Comparison of ENCODE assay signal across 2 cellular contexts in the genomic region with DNA sequence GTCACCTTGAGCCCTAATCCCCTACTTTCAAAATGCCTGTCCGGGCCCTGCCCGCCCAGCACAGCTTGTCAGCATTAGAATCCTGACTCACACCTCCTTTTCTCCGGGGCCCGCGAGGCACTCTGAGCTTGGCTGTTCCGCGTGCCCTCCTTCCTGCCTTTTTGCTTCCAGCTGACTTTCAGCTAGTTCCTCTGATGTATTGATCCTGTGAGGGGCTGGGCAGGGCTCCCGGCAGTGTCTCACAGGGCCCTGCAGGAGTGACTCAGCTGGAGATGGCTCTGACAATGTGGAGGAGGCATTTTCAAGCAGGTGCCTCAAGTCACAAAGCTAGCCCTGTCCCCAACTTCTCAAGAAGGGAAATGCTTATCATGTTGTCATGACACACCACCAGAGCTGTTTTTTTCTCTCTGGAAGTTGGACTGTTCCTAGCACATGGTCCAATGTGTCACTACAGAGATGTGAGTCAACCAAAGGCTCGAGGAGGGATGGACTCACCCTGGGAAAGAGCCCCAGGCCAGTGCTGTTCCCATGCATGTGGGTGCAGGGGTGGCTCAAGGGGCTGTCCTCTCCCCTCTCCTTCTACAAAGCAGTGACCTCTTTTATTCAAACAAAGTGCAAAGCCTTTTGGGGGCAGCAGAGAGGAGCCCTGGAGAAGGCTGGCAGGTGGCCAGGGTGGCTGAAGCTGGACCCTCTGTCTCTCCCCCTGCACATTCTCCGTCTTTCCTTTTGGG.
TF ChIP-seq lines count a peak whose summit lies in the region.

No MANE protein-coding gene starts in this region.

TF ChIP-seq in HEK293, 187 proteins besides CTCF, POLR2A, EP300 and RAD21:
- TF ChIP-seq ZIC2 (tag by site-specific recombination; IDR thresholded peaks at IDR 0.05) (peak; percentile 60), ZNF341 (tag by site-specific recombination; IDR thresholded peaks at IDR 0.05; ENCODE audit: low read depth) (0 out of 2 replicates have a peak, but pooled peaks have one; percentile 23), ZNF366 (tag by site-specific recombination; conservative IDR thresholded peaks at IDR 0.05) (no peak)

TF ChIP-seq in WTC11, 78 proteins besides CTCF, POLR2A, EP300 and RAD21:
- TF ChIP-seq ZNF232 (CRISPR knock-in tag; IDR thresholded peaks at IDR 0.05) (no peak), ZNF423 (CRISPR knock-in tag; IDR thresholded peaks at IDR 0.05) (peak; percentile 30; the same call in 1 of the 2 replicates)
